ENCODE assay signal across 41 cellular contexts in genomic region chr13:23477096-23477495, GRCh38.
"Had no signal": no experiment of that assay in that cellular context is flagged by ENCODE, and none has a peak within 500 bp of the region (broad histone marks: within the 10 kb centered on the region; RNA-seq: fewer than 3 reads in every experiment).

No MANE protein-coding gene starts in this region.

- H3K27ac Mint-ChIP-seq: activated CD4-positive, alpha-beta memory T cell treated with anti-CD3 and anti-CD28 coated beads, Interleukin-2, amount 10 ng/mL, durations not matched to agents 7 days and 5 days; activated CD8-positive, alpha-beta memory T cell treated with anti-CD3 and anti-CD28 coated beads, Interleukin-2, amount 10 ng/mL, durations not matched to agents 7 days and 5 days; activated naive CD8-positive, alpha-beta T cell treated with anti-CD3 and anti-CD28 coated beads for 36 hours; activated T-helper 17 cell treated with anti-CD3 and anti-CD28 coated beads, Interleukin-2, amount 50 U/mL, for 72 hours had no signal

- H3K4me1 ChIP-seq: ascending aorta, body of pancreas had no signal

- H3K36me3 ChIP-seq: ascending aorta, MG63, WERI-Rb-1 had no signal

- ATAC-seq: activated CD8-positive, alpha-beta memory T cell treated with anti-CD3 and anti-CD28 coated beads, Interleukin-2, amount 10 ng/mL, durations not matched to agents 7 days and 5 days; activated T-helper 17 cell treated with anti-CD3 and anti-CD28 coated beads, Interleukin-2, amount 50 U/mL, for 72 hours; body of pancreas; Right ventricle myocardium inferior had no signal

- H3K27ac ChIP-seq: ascending aorta, body of pancreas, PC-9, RWPE1, WERI-Rb-1 had no signal

- H2AFZ ChIP-seq: PC-9 had no signal

- H3K4me2 ChIP-seq: PC-9 had no signal

- H3K4me3 ChIP-seq: ascending aorta, body of pancreas, MG63, PC-9 had no signal

- H3K4me3 Mint-ChIP-seq: activated CD4-positive, alpha-beta memory T cell treated with anti-CD3 and anti-CD28 coated beads, Interleukin-2, amount 10 ng/mL, durations not matched to agents 7 days and 5 days; activated CD8-positive, alpha-beta memory T cell treated with anti-CD3 and anti-CD28 coated beads, Interleukin-2, amount 10 ng/mL, durations not matched to agents 7 days and 5 days; activated naive CD8-positive, alpha-beta T cell treated with anti-CD3 and anti-CD28 coated beads for 36 hours; activated T-helper 17 cell treated with anti-CD3 and anti-CD28 coated beads, Interleukin-2, amount 50 U/mL, for 72 hours had no signal

- H3K4me1 Mint-ChIP-seq: activated CD4-positive, alpha-beta memory T cell treated with anti-CD3 and anti-CD28 coated beads, Interleukin-2, amount 10 ng/mL, durations not matched to agents 7 days and 5 days; activated CD8-positive, alpha-beta memory T cell treated with anti-CD3 and anti-CD28 coated beads, Interleukin-2, amount 10 ng/mL, durations not matched to agents 7 days and 5 days; activated naive CD8-positive, alpha-beta T cell treated with anti-CD3 and anti-CD28 coated beads for 36 hours; activated T-helper 17 cell treated with anti-CD3 and anti-CD28 coated beads, Interleukin-2, amount 50 U/mL, for 72 hours had no signal

- DNase-seq: activated CD4-positive, alpha-beta memory T cell treated with anti-CD3 and anti-CD28 coated beads, Interleukin-2, amount 10 ng/mL, durations not matched to agents 7 days and 5 days; activated CD4-positive, alpha-beta T cell treated with anti-CD3 and anti-CD28 coated beads for 1 hour; activated CD4-positive, alpha-beta T cell treated with anti-CD3 and anti-CD28 coated beads for 48 hours; activated CD4-positive, CD25-positive, alpha-beta regulatory T cell; activated CD8-positive, alpha-beta memory T cell treated with anti-CD3 and anti-CD28 coated beads for 24 hours; activated CD8-positive, alpha-beta memory T cell treated with anti-CD3 and anti-CD28 coated beads, Interleukin-2, amount 10 ng/mL, durations not matched to agents 7 days and 5 days; activated CD8-positive, alpha-beta memory T cell treated with anti-CD3 and anti-CD28 coated beads, Interleukin-2, amount 50 U/mL, for 48 hours; activated effector memory CD4-positive, alpha-beta T cell treated with anti-CD3 and anti-CD28 coated beads, Interleukin-2, amount 50 U/mL, for 16 hours; activated naive CD4-positive, alpha-beta T cell; activated naive CD4-positive, alpha-beta T cell treated with anti-CD3 and anti-CD28 coated beads, Interleukin-2, amount 50 U/mL, for 16 hours; activated naive CD8-positive, alpha-beta T cell treated with anti-CD3 and anti-CD28 coated beads for 36 hours; activated T-cell treated with anti-CD3 and anti-CD28 coated beads, Interleukin-2, amount 50 U/mL, for 48 hours; amygdala; body of pancreas; caudate nucleus; cerebellar nuclear complex; Kasumi-1; KG1; MG63; NCI-H1048; NCI-H1105 treated with DMSO at 0.1 percent for 48 hours; NCI-H1436; NCI-H1694 treated with DMSO at 0.1 percent for 48 hours; NCI-H2029; NCI-H2107; NCI-H2171; NCI-H446; NCI-H524; NCI-H748 treated with DMSO at 0.1 percent for 48 hours; NK-92 treated with Interleukin-12 subunit alpha and Interleukin-12 subunit beta, amount 100 ng/mL, for 24 hours; PC-9; SIG-M5; SW 1271; T-helper 1 cell; T-helper 2 cell; T-helper 9 cell; WERI-Rb-1 had no signal
